Comparison of ENCODE assay signal across 1 cellular context in the genomic region with DNA sequence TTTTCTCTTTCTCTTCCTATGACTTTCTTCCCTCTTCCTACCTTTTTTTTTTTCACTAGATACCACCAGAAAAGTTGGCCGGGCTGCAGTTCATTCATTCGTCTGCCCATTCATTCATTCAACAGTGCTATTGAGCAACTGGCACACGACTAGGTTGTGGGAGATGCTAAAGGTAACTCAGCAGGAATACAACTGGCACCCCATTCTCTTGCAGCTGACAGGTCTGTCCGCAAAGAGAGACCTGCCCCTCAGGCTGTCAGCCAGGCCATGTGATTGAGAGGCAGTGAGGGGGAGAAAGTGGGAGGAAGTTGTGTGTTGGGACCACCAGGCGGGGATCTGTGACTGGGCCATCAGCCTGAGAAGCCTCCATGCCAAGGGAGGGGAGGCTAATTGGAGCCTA.
TF ChIP-seq lines count a peak whose summit lies in the region.

No MANE protein-coding gene starts in this region.

TF ChIP-seq in WTC11, 78 proteins besides CTCF, POLR2A, EP300 and RAD21 (continued from another document):
- TF ChIP-seq, protein P1, sequence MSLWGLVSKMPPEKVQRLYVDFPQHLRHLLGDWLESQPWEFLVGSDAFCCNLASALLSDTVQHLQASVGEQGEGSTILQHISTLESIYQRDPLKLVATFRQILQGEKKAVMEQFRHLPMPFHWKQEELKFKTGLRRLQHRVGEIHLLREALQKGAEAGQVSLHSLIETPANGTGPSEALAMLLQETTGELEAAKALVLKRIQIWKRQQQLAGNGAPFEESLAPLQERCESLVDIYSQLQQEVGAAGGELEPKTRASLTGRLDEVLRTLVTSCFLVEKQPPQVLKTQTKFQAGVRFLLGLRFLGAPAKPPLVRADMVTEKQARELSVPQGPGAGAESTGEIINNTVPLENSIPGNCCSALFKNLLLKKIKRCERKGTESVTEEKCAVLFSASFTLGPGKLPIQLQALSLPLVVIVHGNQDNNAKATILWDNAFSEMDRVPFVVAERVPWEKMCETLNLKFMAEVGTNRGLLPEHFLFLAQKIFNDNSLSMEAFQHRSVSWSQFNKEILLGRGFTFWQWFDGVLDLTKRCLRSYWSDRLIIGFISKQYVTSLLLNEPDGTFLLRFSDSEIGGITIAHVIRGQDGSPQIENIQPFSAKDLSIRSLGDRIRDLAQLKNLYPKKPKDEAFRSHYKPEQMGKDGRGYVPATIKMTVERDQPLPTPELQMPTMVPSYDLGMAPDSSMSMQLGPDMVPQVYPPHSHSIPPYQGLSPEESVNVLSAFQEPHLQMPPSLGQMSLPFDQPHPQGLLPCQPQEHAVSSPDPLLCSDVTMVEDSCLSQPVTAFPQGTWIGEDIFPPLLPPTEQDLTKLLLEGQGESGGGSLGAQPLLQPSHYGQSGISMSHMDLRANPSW (CRISPR knock-in tag; conservative IDR thresholded peaks at IDR 0.05; ENCODE audit: low read depth), result no peak
